8 cellular contexts compared by ENCODE assay signal in the genomic region with DNA sequence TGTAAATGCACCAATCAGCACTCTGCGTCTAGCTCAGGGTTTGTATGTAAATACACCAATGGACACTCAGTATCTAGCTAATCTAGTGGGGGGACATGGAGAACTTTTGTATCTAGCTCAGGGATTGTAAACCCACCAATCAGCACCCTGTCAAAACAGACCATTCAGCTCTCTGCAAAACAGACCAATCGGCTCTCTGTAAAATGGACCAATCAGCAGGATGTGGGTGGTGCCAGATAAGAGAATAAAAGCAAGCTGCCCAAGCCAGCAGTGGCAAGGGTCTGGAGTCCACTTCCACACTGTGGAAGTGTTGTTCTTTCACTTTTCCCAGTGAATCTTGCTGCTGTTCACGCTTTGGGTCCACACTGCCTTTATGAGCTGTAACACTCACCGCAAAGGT. TPM values are rescaled to one million over a fixed set of nuclear protein-coding genes. Genes with fewer than 3 reads are reported as not detected.
A peak's percentile ranks its signal among the peaks of the same experiment; 100 is the strongest.
DNase-seq lines count a peak whose midpoint lies in the region; ATAC-seq and TF ChIP-seq lines count a peak whose summit lies in the region.
"Not testable (repeated sequence)": the region's sequence is repeated elsewhere in the genome, so short reads cannot be mapped to it uniquely, and the experiment has no call there.
"Had no signal": no experiment of that assay in that cellular context is flagged by ENCODE, and none has a peak within 500 bp of the region (broad histone marks: within the 10 kb centered on the region; RNA-seq: fewer than 3 reads in every experiment).

No MANE protein-coding gene starts in this region.

- not testable (repeated sequence) for H3K27ac ChIP-seq in CD8-positive, alpha-beta memory T cell (ENCODE audit: low read depth, low read length); osteoblast (ENCODE audit: low read depth, low read length)

- not testable (repeated sequence) for ATAC-seq in T-helper 17 cell; activated naive CD4-positive, alpha-beta T cell treated with anti-CD3 and anti-CD28 coated beads, Interleukin-2, amount 50 U/mL, for 72 hours
- ATAC-seq in activated CD8-positive, alpha-beta T cell treated with anti-CD3 and anti-CD28 coated beads, Interleukin-2, amount 10 ng/mL, durations not matched to agents 7 days and 5 days, result peak; percentile 28

- H3K9ac ChIP-seq in Loucy (ENCODE audit: low read depth, low read length, poor library complexity, severe bottlenecking), result not testable (repeated sequence)

- POLR2A ChIA-PET in CD8-positive, alpha-beta memory T cell (lab: Charles Lee), result not testable (repeated sequence)
- POLR2A ChIA-PET in activated CD8-positive, alpha-beta T cell treated with anti-CD3 and anti-CD28 coated beads, Interleukin-2, amount 10 ng/mL, durations not matched to agents 7 days and 5 days (lab: Charles Lee), result interaction anchor here (1.4 kb wide), 1 partner anchor 13 kb away, joined by 3 read pairs; no protein-coding TSS in a partner anchor

- not testable (repeated sequence) for DNase-seq in CD8-positive, alpha-beta memory T cell; T-helper 17 cell; activated CD8-positive, alpha-beta T cell treated with anti-CD3 and anti-CD28 coated beads, Interleukin-2, amount 10 ng/mL, durations not matched to agents 7 days and 5 days; activated naive CD4-positive, alpha-beta T cell treated with anti-CD3 and anti-CD28 coated beads, Interleukin-2, amount 50 U/mL, for 72 hours (ENCODE audit: low spot score in 2 of 2); immature natural killer cell; osteoblast (ENCODE audit: insufficient read length, low spot score, missing footprints)

- H3K4me2 ChIP-seq in Loucy (ENCODE audit: low read depth, low read length, poor library complexity, severe bottlenecking) (peak overlapping the region; percentile 62), osteoblast (ENCODE audit: insufficient read depth, low read length) (peak overlapping the region; percentile 70)

- H3K4me3 ChIP-seq in CD8-positive, alpha-beta memory T cell (ENCODE audit: low read length), result peak overlapping the region; percentile 15
- not testable (repeated sequence) for H3K4me3 ChIP-seq in Loucy (ENCODE audit: low read length, poor library complexity, severe bottlenecking); osteoblast (ENCODE audit: insufficient read depth, low read length)

- not testable (repeated sequence) for H3F3A ChIP-seq in Loucy (ENCODE audit: low read depth)

- H3K27me3 Mint-ChIP-seq in CD8-positive, alpha-beta memory T cell, result peaks cover 5 to 14% of the 10 kb centered on the region in 2 donors
- H3K27me3 Mint-ChIP-seq in T-helper 17 cell (peaks cover 12% of the 10 kb centered on the region), immature natural killer cell (ENCODE audit: low read depth in 3 of 3) (peaks cover 0 to 10% (median 0%) of the 10 kb centered on the region in 3 donors)
- not testable (repeated sequence) for H3K27me3 Mint-ChIP-seq in activated CD8-positive, alpha-beta T cell treated with anti-CD3 and anti-CD28 coated beads, Interleukin-2, amount 10 ng/mL, durations not matched to agents 7 days and 5 days (ENCODE audit: low read depth)

- H3K9me3 Mint-ChIP-seq in CD8-positive, alpha-beta memory T cell; activated CD8-positive, alpha-beta T cell treated with anti-CD3 and anti-CD28 coated beads, Interleukin-2, amount 10 ng/mL, durations not matched to agents 7 days and 5 days (ENCODE audit: insufficient read depth); immature natural killer cell: not testable (repeated sequence)
- H3K9me3 Mint-ChIP-seq in activated naive CD4-positive, alpha-beta T cell treated with anti-CD3 and anti-CD28 coated beads, Interleukin-2, amount 50 U/mL, for 72 hours, result peaks cover 9 to 27% of the 10 kb centered on the region in 2 donors

- not testable (repeated sequence) for H3K27me3 ChIP-seq in CD8-positive, alpha-beta memory T cell (ENCODE audit: insufficient read depth, low read length, poor library complexity, severe bottlenecking); Loucy (ENCODE audit: insufficient read depth, low read length, poor library complexity, severe bottlenecking); osteoblast (ENCODE audit: insufficient read depth, low read length)

- H4K20me1 ChIP-seq in Loucy (ENCODE audit: insufficient read depth, low read length, poor library complexity, severe bottlenecking); osteoblast (ENCODE audit: insufficient read depth, low read length): not testable (repeated sequence)

- H3K36me3 Mint-ChIP-seq in CD8-positive, alpha-beta memory T cell, result peaks cover 0 to 21% (median 0%) of the 10 kb centered on the region in 3 donors
- not testable (repeated sequence) for H3K36me3 Mint-ChIP-seq in T-helper 17 cell (ENCODE audit: low read depth); immature natural killer cell
- peaks cover 10% of the 10 kb centered on the region for H3K36me3 Mint-ChIP-seq in activated CD8-positive, alpha-beta T cell treated with anti-CD3 and anti-CD28 coated beads, Interleukin-2, amount 10 ng/mL, durations not matched to agents 7 days and 5 days (ENCODE audit: low read depth)
- H3K36me3 Mint-ChIP-seq in activated naive CD4-positive, alpha-beta T cell treated with anti-CD3 and anti-CD28 coated beads, Interleukin-2, amount 50 U/mL, for 72 hours, result peaks cover 9 to 19% of the 10 kb centered on the region in 2 donors

- peaks cover 17 to 21% (median 19%) of the 10 kb centered on the region in 3 donors for H3K4me1 Mint-ChIP-seq in CD8-positive, alpha-beta memory T cell
- H3K4me1 Mint-ChIP-seq in T-helper 17 cell (peaks cover 11% of the 10 kb centered on the region), immature natural killer cell (peaks cover 20 to 23% of the 10 kb centered on the region in 2 donors)
- H3K4me1 Mint-ChIP-seq in activated CD8-positive, alpha-beta T cell treated with anti-CD3 and anti-CD28 coated beads, Interleukin-2, amount 10 ng/mL, durations not matched to agents 7 days and 5 days (ENCODE audit: low read depth), result peaks cover 18% of the 10 kb centered on the region

- H3K9me3 ChIP-seq in CD8-positive, alpha-beta memory T cell (ENCODE audit: low read length); Loucy (ENCODE audit: insufficient read depth, low read depth, low read length); T-helper 17 cell (ENCODE audit: control insufficient read depth, low read length, poor library complexity, severe bottlenecking); osteoblast (ENCODE audit: low read depth, low read length): not testable (repeated sequence)

- H3K27ac Mint-ChIP-seq in CD8-positive, alpha-beta memory T cell, result peak overlapping the region; percentile 72 to 93 (median 86)
- H3K27ac Mint-ChIP-seq in T-helper 17 cell, result peak overlapping the region; percentile 77
- H3K27ac Mint-ChIP-seq in activated CD8-positive, alpha-beta T cell treated with anti-CD3 and anti-CD28 coated beads, Interleukin-2, amount 10 ng/mL, durations not matched to agents 7 days and 5 days, result peak overlapping the region; percentile 87
- H3K27ac Mint-ChIP-seq in activated naive CD4-positive, alpha-beta T cell treated with anti-CD3 and anti-CD28 coated beads, Interleukin-2, amount 50 U/mL, for 72 hours, result peak overlapping the region; percentile 61 to 72
- H3K27ac Mint-ChIP-seq in immature natural killer cell, result peak overlapping the region; percentile 46 to 94 (median 79)

- H3K79me2 ChIP-seq in Loucy (ENCODE audit: insufficient read depth, low read length); osteoblast (ENCODE audit: insufficient read depth, low read length): not testable (repeated sequence)

- CTCF ChIA-PET in CD8-positive, alpha-beta memory T cell (lab: Charles Lee), result interaction anchor here (1.6 to 1.8 kb wide), 3 partner anchors 13 to 424 kb away, joined by 5 to 10 read pairs (median 6); no protein-coding TSS in a partner anchor
- CTCF ChIA-PET in activated CD8-positive, alpha-beta T cell treated with anti-CD3 and anti-CD28 coated beads, Interleukin-2, amount 10 ng/mL, durations not matched to agents 7 days and 5 days (lab: Charles Lee), result interaction anchor here (1.2 to 2.8 kb wide), 7 partner anchors 8 to 1045 kb away, joined by 3 to 12 read pairs (median 3); no protein-coding TSS in a partner anchor

- H3K4me3 Mint-ChIP-seq in CD8-positive, alpha-beta memory T cell, result peak overlapping the region; percentile 36 to 78 (median 69)
- H3K4me3 Mint-ChIP-seq in T-helper 17 cell (peak overlapping the region; percentile 46), immature natural killer cell (peak overlapping the region; percentile 67 to 82 (median 76))
- peak overlapping the region; percentile 58 for H3K4me3 Mint-ChIP-seq in activated CD8-positive, alpha-beta T cell treated with anti-CD3 and anti-CD28 coated beads, Interleukin-2, amount 10 ng/mL, durations not matched to agents 7 days and 5 days

- TF ChIP-seq CTCF in Loucy (conservative IDR thresholded peaks at IDR 0.05; ENCODE audit: low read length); osteoblast (IDR thresholded peaks at IDR 0.05; ENCODE audit: extremely low read depth, low read depth, low read length): not testable (repeated sequence)

- peaks cover 11% of the 10 kb centered on the region for H3K4me1 ChIP-seq in CD8-positive, alpha-beta memory T cell (ENCODE audit: insufficient read depth, low read length)
- H3K4me1 ChIP-seq in Loucy (ENCODE audit: insufficient read depth, low read length, poor library complexity, severe bottlenecking); osteoblast (ENCODE audit: insufficient read depth, low read length): not testable (repeated sequence)

- peak overlapping the region; percentile 71; the same call in 1 of the 2 replicates for H2AFZ ChIP-seq in Loucy (ENCODE audit: low read length)
- peak overlapping the region; percentile 89 for H2AFZ ChIP-seq in osteoblast (ENCODE audit: low read length)

- H3K9me2 ChIP-seq in Loucy (replicated peaks; ENCODE audit: low read depth, low read length), result not testable (repeated sequence)

- not testable (repeated sequence) for H3K36me3 ChIP-seq in CD8-positive, alpha-beta memory T cell (ENCODE audit: insufficient read depth, low read length); Loucy (ENCODE audit: insufficient read depth, low read length); osteoblast (ENCODE audit: insufficient read depth, low read length)

RNA-seq across cellular contexts. Expression of a gene that starts 20.1 kb away (rescaled TPM):
- total RNA-seq in CD8-positive, alpha-beta memory T cell, result under 1 TPM in 1 of 2 experiments, not detected in 1; 0.18 TPM
- polyA plus RNA-seq in CD8-positive, alpha-beta memory T cell, result not detected
- total RNA-seq in T-helper 17 cell, result 1 to 10 TPM in 1 of 2 donors, not detected in 1; 2.3 TPM
- total RNA-seq in activated CD8-positive, alpha-beta T cell treated with anti-CD3 and anti-CD28 coated beads, Interleukin-2, amount 10 ng/mL, durations not matched to agents 7 days and 5 days, result under 1 TPM; 0.08 to 0.52 TPM
- total RNA-seq in activated naive CD4-positive, alpha-beta T cell treated with anti-CD3 and anti-CD28 coated beads, Interleukin-2, amount 50 U/mL, for 72 hours, result under 1 TPM; 0.41 to 0.52 TPM
- polyA plus RNA-seq in immature natural killer cell, result not detected
- total RNA-seq in osteoblast, result 66.2 and 72.2 TPM in 2 replicates
- total RNA-seq: RPMI7951 had no signal

Comparison
In these comparisons a context has a peak if more than half of its experiments do, and no peak if none do; other contexts are left out.
1. RNA of a gene that starts 20.1 kb away (total RNA-seq): 66.2 to 72.2 TPM in osteoblast; 2.3 TPM in T-helper 17 cell, 0.41 to 0.52 TPM in activated naive CD4-positive, alpha-beta T cell treated with anti-CD3 and anti-CD28 coated beads, Interleukin-2, amount 50 U/mL, for 72 hours, 0.08 to 0.52 TPM in activated CD8-positive, alpha-beta T cell treated with anti-CD3 and anti-CD28 coated beads, Interleukin-2, amount 10 ng/mL, durations not matched to agents 7 days and 5 days and 0.18 TPM in CD8-positive, alpha-beta memory T cell; every median in the first group is over 10 times any median in the second.
2. Peak in every context shown above with its lines, with median percentiles within 50 percentile points of each other: H3K27ac Mint-ChIP-seq and H3K4me3 Mint-ChIP-seq.